8 cellular contexts compared by ENCODE assay signal in the genomic region with DNA sequence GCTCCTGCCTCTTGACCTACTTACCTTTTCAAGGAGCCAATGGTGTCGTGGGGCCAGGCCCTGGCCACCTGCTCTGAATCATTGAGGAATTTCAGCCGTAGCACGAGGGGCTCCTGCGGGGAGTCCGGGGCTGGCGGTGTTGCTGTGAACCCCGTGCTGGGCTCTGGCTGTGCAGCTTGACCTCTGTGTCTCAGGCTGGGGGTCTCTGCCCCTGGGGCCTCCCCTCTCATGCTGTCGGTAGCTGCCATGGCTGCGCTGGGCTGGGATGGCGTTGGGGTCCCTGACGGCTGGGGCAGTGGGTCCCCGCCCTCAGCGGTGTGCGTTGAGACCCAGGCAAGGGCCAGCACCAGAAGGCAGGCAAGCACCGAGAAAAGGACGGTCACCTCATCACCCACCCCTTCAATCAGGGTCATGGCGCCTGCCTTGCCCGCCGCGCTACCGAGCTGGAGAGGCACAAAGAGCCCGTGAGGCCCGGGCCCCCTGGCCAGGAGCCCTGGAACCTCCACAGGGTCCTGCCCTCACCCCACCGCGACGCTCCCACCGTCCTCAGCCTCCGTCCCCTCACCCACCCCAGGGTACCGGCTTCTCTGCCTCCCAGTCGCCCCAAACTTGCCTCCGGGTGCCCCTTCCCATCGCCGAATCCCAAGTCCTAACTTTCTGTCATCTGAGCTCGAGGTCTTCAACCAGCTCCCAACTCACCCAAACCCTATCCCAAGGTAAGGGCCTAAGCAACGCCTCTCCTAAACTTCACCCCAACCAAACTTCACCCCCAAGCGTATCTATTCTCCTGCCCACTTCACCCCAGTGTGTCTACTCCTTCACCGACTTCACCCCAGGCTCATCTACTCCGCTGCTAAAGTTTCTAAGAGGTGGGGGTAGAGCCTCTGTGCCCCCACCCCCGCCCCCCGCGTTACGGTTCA. TPM values are rescaled to one million over a fixed set of nuclear protein-coding genes. Genes with fewer than 3 reads are reported as not detected.
A peak's percentile ranks its signal among the peaks of the same experiment; 100 is the strongest.
DNase-seq lines count a peak whose midpoint lies in the region; ATAC-seq, FAIRE-seq and TF ChIP-seq lines count a peak whose summit lies in the region.

No MANE protein-coding gene starts in this region.

- no peak for TF ChIP-seq POLR2A in H54 (IDR thresholded peaks at IDR 0.05; ENCODE audit: low read depth, low read length)

- no peak for TF ChIP-seq CTCF in BJ (IDR thresholded peaks at IDR 0.05; ENCODE audit: insufficient read depth, low read depth, low read length)
- no peak for TF ChIP-seq CTCF in dorsolateral prefrontal cortex (IDR thresholded peaks at IDR 0.05 in 54 of 56, conservative IDR thresholded peaks at IDR 0.05 in 2 of 56; ENCODE audit: low read depth in 1 of 56, partially characterized antibody in 56 of 56)
- no peak for TF ChIP-seq CTCF in natural killer cell (IDR thresholded peaks at IDR 0.05)

- H3K4me1 Mint-ChIP-seq in natural killer cell: peaks cover 35 to 61% of the 10 kb centered on the region in 2 donors

- H3K4me3 Mint-ChIP-seq in natural killer cell: peak overlapping the region; percentile 92

- no peaks in the 10 kb centered on the region for H3K36me3 Mint-ChIP-seq in natural killer cell

- CTCF ChIA-PET in BJ (lab: Yijun Ruan, JAX): interaction anchor here (0.6 to 3.1 kb wide), 9 partner anchors 21 to 175 kb away, joined by 3 to 13 read pairs (median 5); a partner anchor contains a TSS

- FAIRE-seq in H54 (lab: Jason Lieb, UNC): no peak
- FAIRE-seq in HTR-8/SVneo (lab: Jason Lieb, UNC): no peak

- H3K27me3 ChIP-seq in BJ (ENCODE audit: control insufficient read depth, insufficient read depth, low read length): no peaks in the 10 kb centered on the region
- no peaks in the 10 kb centered on the region for H3K27me3 ChIP-seq in MG63
- H3K27me3 ChIP-seq in dorsolateral prefrontal cortex: no peaks in the 10 kb centered on the region

- POLR2A ChIA-PET in BJ (lab: Charles Lee): no interaction called here

- peak overlapping the region in 56 of 59 donors; percentile 76 to 98 (median 95) for H3K27ac ChIP-seq in dorsolateral prefrontal cortex

- no peak for DNase-seq in BJ (ENCODE audit: low read depth)
- no peak for DNase-seq in MG63
- no peak for DNase-seq in dorsolateral prefrontal cortex
- no peak for DNase-seq in natural killer cell
- DNase-seq in H54 (ENCODE audit: insufficient read length, low spot score): no peak
- DNase-seq in NCI-H1436 treated with DMSO at 0.1 percent for 48 hours (lab: John Stamatoyannopoulos, UW): no peak
- DNase-seq in HTR-8/SVneo (ENCODE audit: insufficient read length, low spot score): no peak
- DNase-seq in HK-2 (ENCODE audit: unreplicated experiment): no peak

- intact Hi-C loops in dorsolateral prefrontal cortex (cut with DNase I): no loop called here
- intact Hi-C loops in natural killer cell (cut with micrococcal nuclease): loop anchor here (5.0 kb wide), 1 partner anchor 260 kb away; a partner anchor contains a TSS

- H3K27ac Mint-ChIP-seq in natural killer cell: peak overlapping the region; percentile 88 to 98

- no peaks in the 10 kb centered on the region for H3K9me3 Mint-ChIP-seq in natural killer cell

- H3K4me3 ChIP-seq in BJ (ENCODE audit: low read depth, low read length) (peak overlapping the region; percentile 81), MG63 (peak overlapping the region; percentile 89), dorsolateral prefrontal cortex (peak overlapping the region; percentile 42 to 98 (median 81))

- H3K27me3 Mint-ChIP-seq in natural killer cell (ENCODE audit: low read depth in 2 of 2): no peaks in the 10 kb centered on the region

- H3K36me3 ChIP-seq in BJ (ENCODE audit: control insufficient read depth, insufficient read depth, low read length) (peaks cover 3% of the 10 kb centered on the region), MG63 (peaks cover 11% of the 10 kb centered on the region)

- ATAC-seq in natural killer cell: no peak

- no peaks in the 10 kb centered on the region for H3K9me3 ChIP-seq in MG63

RNA-seq across cellular contexts. Expression of a gene that starts 0.9 kb away (rescaled TPM):
- polyA plus RNA-seq in BJ (2011; rRNA removed): 13.6 and 27.8 TPM in 2 replicates
- 4.6 and 5.9 TPM in 2 replicates for polyA minus RNA-seq in BJ (2011; rRNA and poly(A)+ RNA removed)
- total RNA-seq in MG63 (2014; rRNA removed; shearing (Covaris generic); ENCODE audit: low replicate concordance): 5.2 and 32.9 TPM in 2 replicates
- total RNA-seq in dorsolateral prefrontal cortex: 10 to 100 TPM; 17.3 to 45.4 (median 25.2) TPM
- total RNA-seq in natural killer cell: 10 to 100 TPM; 44.1 to 49.8 (median 47.3) TPM

RNA-seq across cellular contexts. Expression of a gene that starts 1.8 kb away (rescaled TPM):
- 49.3 and 89.9 TPM in 2 replicates for polyA plus RNA-seq in BJ (2011; rRNA removed)
- 53.0 and 72.2 TPM in 2 replicates for polyA minus RNA-seq in BJ (2011; rRNA and poly(A)+ RNA removed)
- total RNA-seq in MG63 (2014; rRNA removed; shearing (Covaris generic); ENCODE audit: low replicate concordance): 47.5 and 71.5 TPM in 2 replicates
- 100 to 1,000 TPM in 1 of 120 experiments, 10 to 100 TPM in 119; 53.2 to 105 (median 70.3) TPM for total RNA-seq in dorsolateral prefrontal cortex
- total RNA-seq in natural killer cell: 10 to 100 TPM; 72.8 to 89.4 (median 85.2) TPM

RNA-seq across cellular contexts. Expression of a gene that starts 3.9 kb away (rescaled TPM):
- 43.9 and 52.1 TPM in 2 replicates for polyA plus RNA-seq in BJ (2011; rRNA removed)
- 47.5 and 61.8 TPM in 2 replicates for polyA minus RNA-seq in BJ (2011; rRNA and poly(A)+ RNA removed)
- 22.5 and 35.1 TPM in 2 replicates for total RNA-seq in MG63 (2014; rRNA removed; shearing (Covaris generic); ENCODE audit: low replicate concordance)
- total RNA-seq in dorsolateral prefrontal cortex (100 to 1,000 TPM; 309 to 533 (median 426) TPM), natural killer cell (10 to 100 TPM; 27.7 to 46.9 (median 42.8) TPM)

RNA-seq across cellular contexts. Expression of a gene that starts 23.0 kb away (rescaled TPM):
- 59.0 and 86.1 TPM in 2 replicates for polyA plus RNA-seq in BJ (2011; rRNA removed)
- 74.3 and 109 TPM in 2 replicates for polyA minus RNA-seq in BJ (2011; rRNA and poly(A)+ RNA removed)
- total RNA-seq in MG63 (2014; rRNA removed; shearing (Covaris generic); ENCODE audit: low replicate concordance): 38.6 and 81.5 TPM in 2 replicates
- total RNA-seq in dorsolateral prefrontal cortex (100 to 1,000 TPM in 1 of 120 experiments, 10 to 100 TPM in 119; 15.3 to 100 (median 42.1) TPM), natural killer cell (10 to 100 TPM; 60.4 to 87.3 (median 66.1) TPM)

RNA-seq across cellular contexts. Expression of a gene that starts 24.7 kb away (rescaled TPM):
- 30.0 and 33.2 TPM in 2 replicates for polyA plus RNA-seq in BJ (2011; rRNA removed)
- 15.3 and 33.8 TPM in 2 replicates for polyA minus RNA-seq in BJ (2011; rRNA and poly(A)+ RNA removed)
- 11.0 and 21.7 TPM in 2 replicates for total RNA-seq in MG63 (2014; rRNA removed; shearing (Covaris generic); ENCODE audit: low replicate concordance)
- total RNA-seq in dorsolateral prefrontal cortex (10 to 100 TPM; 24.9 to 86.2 (median 58.7) TPM), natural killer cell (1 to 10 TPM; 6.2 to 8.0 (median 6.6) TPM)
